ENCODE assay signal across 30 cellular contexts in the genomic region with DNA sequence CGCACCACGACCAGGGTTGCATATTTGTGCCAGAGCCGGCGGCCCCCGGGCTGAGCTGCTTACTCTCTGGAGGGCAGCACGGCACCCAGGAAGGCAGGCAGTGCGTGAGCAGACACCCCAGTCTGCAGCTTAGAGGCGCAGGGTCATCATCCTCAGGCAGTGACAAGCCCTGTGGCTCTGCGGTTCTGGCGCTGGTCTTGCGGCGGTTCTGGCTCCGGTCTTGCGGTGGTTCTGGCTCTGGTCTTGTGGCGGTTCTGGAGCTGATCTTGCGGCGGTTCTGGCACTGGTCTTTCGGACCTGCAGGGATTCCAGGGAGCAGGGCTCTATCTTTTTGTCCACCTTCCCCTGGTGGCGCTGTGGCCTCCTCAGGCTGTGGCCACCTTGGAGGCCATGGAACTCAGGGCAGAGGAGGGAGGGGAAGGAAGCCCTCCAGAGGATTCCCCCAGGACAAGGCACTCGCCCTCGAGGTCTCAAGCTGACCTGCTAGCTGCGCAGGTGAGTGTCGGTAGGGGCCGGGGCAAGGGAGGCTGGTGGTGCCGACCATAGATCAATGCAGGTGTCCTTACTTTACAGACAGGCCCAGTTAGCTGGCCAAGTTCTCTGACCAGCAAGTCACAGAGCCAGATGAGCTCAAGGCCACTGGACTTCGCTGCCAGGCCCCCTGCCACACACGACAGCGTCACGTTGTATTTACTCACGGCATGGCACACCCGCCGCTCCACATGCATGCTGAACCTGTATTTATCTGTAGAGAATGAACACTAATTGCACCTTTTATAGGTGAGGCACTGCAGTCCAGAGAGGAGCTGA. TPM values are rescaled to one million over a fixed set of nuclear protein-coding genes. Genes with fewer than 3 reads are reported as not detected.
A peak's percentile ranks its signal among the peaks of the same experiment; 100 is the strongest.
DNase-seq lines count a peak whose midpoint lies in the region; ATAC-seq and TF ChIP-seq lines count a peak whose summit lies in the region.
"Had no signal": no experiment of that assay in that cellular context is flagged by ENCODE, and none has a peak within 500 bp of the region (broad histone marks: within the 10 kb centered on the region; RNA-seq: fewer than 3 reads in every experiment).

No MANE protein-coding gene starts in this region.

- H3K27me3 ChIP-seq in left ventricle myocardium inferior (ENCODE audit: low read depth) (peaks cover 44% of the 10 kb centered on the region), body of pancreas (no peaks in the 10 kb centered on the region), WERI-Rb-1 (ENCODE audit: insufficient read depth, low read depth, severe bottlenecking) (no peaks in the 10 kb centered on the region), mesenchymal stem cell (ENCODE audit: control insufficient read depth in 1 of 2, insufficient read depth in 1 of 2, low read length in 2 of 2) (peaks cover 32 to 35% of the 10 kb centered on the region in 2 experiments)
- H3K27me3 ChIP-seq: BE2C, testis had no signal

- H3K9ac ChIP-seq in mesenchymal stem cell (ENCODE audit: low read length) = no peak overlapping the region

- peaks cover 3% of the 10 kb centered on the region for H3K4me1 ChIP-seq in left ventricle myocardium inferior
- H3K4me1 ChIP-seq in body of pancreas = peaks cover 23% of the 10 kb centered on the region
- H3K4me1 ChIP-seq in mucosa of descending colon (ENCODE audit: low read depth) = no peaks in the 10 kb centered on the region
- peaks cover 4% of the 10 kb centered on the region for H3K4me1 ChIP-seq in mesenchymal stem cell (ENCODE audit: control insufficient read depth, insufficient read depth, low read depth, low read length)
- H3K4me1 ChIP-seq: BE2C, left lung, testis had no signal

- H2BK5ac ChIP-seq in mesenchymal stem cell (ENCODE audit: low read depth, low read length, poor library complexity, severe bottlenecking) = no peak overlapping the region

- DNase-seq in left ventricle myocardium inferior (peak; percentile 8), left ventricle myocardium superior (no peak), body of pancreas (peak; percentile 69 to 87 (median 82)), mucosa of descending colon (peak in 2 of 3 donors; percentile 13 to 40), WERI-Rb-1 (no peak), mesenchymal stem cell (no peak)
- DNase-seq: activated CD4-positive, alpha-beta T cell treated with anti-CD3 and anti-CD28 coated beads for 4 hours; activated CD8-positive, alpha-beta memory T cell treated with anti-CD3 and anti-CD28 coated beads for 24 hours; activated naive CD8-positive, alpha-beta T cell treated with anti-CD3 and anti-CD28 coated beads for 36 hours; activated T-cell treated with anti-CD3 and anti-CD28 coated beads for 4 hours; caudate nucleus; cortex of kidney; DMS153; effector memory CD4-positive, alpha-beta T cell; HCEC 1CT; Kasumi-1; midbrain; naive thymus-derived CD4-positive, alpha-beta T cell; NCI-H2029 treated with DMSO at 0.1 percent for 48 hours; NCI-H524 treated with DMSO at 0.1 percent for 48 hours; SIG-M5; small intestine; testis had no signal

- H2AFZ ChIP-seq in mesenchymal stem cell (ENCODE audit: low read depth, low read length) = no peak overlapping the region

- 58 to 69% methylated on average over 14 to 32 of the region's 32 CpGs for WGBS in body of pancreas, 2 donors
- WGBS in mesenchymal stem cell = 89% methylated on average over 32 of the region's 32 CpGs

- H3K14ac ChIP-seq in mesenchymal stem cell (ENCODE audit: low read length in 2 of 2) = no peak overlapping the region

- no peak for TF ChIP-seq CTCF in left ventricle myocardium inferior (IDR thresholded peaks at IDR 0.05; ENCODE audit: borderline replicate concordance)
- TF ChIP-seq CTCF in body of pancreas (IDR thresholded peaks at IDR 0.05) = peak in 3 of 7 experiments; percentile 22 to 52 (median 24)
- TF ChIP-seq CTCF in mucosa of descending colon (IDR thresholded peaks at IDR 0.05) = no peak
- no peak for TF ChIP-seq CTCF in WERI-Rb-1 (IDR thresholded peaks at IDR 0.05; ENCODE audit: low read depth, low read length)

- intact Hi-C loops in left ventricle myocardium inferior (cut with micrococcal nuclease) (no loop called here), left ventricle myocardium superior (cut with micrococcal nuclease) (no loop called here), body of pancreas (cut with DNase I) (no loop called here), mucosa of descending colon (cut with DNase I, micrococcal nuclease) (no loop called here)

- H3K4ac ChIP-seq in mesenchymal stem cell (ENCODE audit: low read depth in 1 of 2, low read length in 2 of 2) = no peak overlapping the region

- no peak overlapping the region for H3K18ac ChIP-seq in mesenchymal stem cell (ENCODE audit: low read depth in 1 of 2, low read length in 2 of 2)

- no peak overlapping the region for H3K4me2 ChIP-seq in mesenchymal stem cell (ENCODE audit: low read length, poor library complexity, severe bottlenecking)

- peaks cover 10% of the 10 kb centered on the region for H3K9me3 ChIP-seq in left ventricle myocardium inferior (replicated peaks)
- no peaks in the 10 kb centered on the region for H3K9me3 ChIP-seq in body of pancreas
- H3K9me3 ChIP-seq in mucosa of descending colon = no peaks in the 10 kb centered on the region
- peaks cover 8% of the 10 kb centered on the region for H3K9me3 ChIP-seq in WERI-Rb-1 (ENCODE audit: severe bottlenecking)
- peaks cover 38% of the 10 kb centered on the region for H3K9me3 ChIP-seq in mesenchymal stem cell (ENCODE audit: control insufficient read depth, low read length)
- H3K9me3 ChIP-seq: BE2C, left lung, testis had no signal

- H4K8ac ChIP-seq in mesenchymal stem cell (ENCODE audit: low read length) = no peak overlapping the region

- TF ChIP-seq POLR2A in body of pancreas (IDR thresholded peaks at IDR 0.05) = no peak

- H3K79me1 ChIP-seq in mesenchymal stem cell (replicated peaks; ENCODE audit: low read length, poor library complexity, severe bottlenecking) = no peaks in the 10 kb centered on the region

- H3K36me3 ChIP-seq in left ventricle myocardium inferior = no peaks in the 10 kb centered on the region
- no peaks in the 10 kb centered on the region for H3K36me3 ChIP-seq in body of pancreas (replicated peaks in 1 of 2; ENCODE audit: insufficient read depth in 1 of 2, low read depth in 2 of 2)
- H3K36me3 ChIP-seq in mucosa of descending colon (ENCODE audit: low read depth) = no peaks in the 10 kb centered on the region
- H3K36me3 ChIP-seq in WERI-Rb-1 = no peaks in the 10 kb centered on the region
- H3K36me3 ChIP-seq in mesenchymal stem cell (ENCODE audit: control insufficient read depth in 1 of 2, insufficient read depth in 2 of 2, low read depth in 1 of 2, low read length in 2 of 2) = peaks cover 0 to 5% of the 10 kb centered on the region in 2 experiments
- H3K36me3 ChIP-seq: BE2C, left lung had no signal

- H4K91ac ChIP-seq in mesenchymal stem cell (ENCODE audit: low read length) = no peak overlapping the region

- H3K4me3 ChIP-seq in left ventricle myocardium inferior = no peak overlapping the region
- H3K4me3 ChIP-seq in body of pancreas = no peak overlapping the region
- no peak overlapping the region for H3K4me3 ChIP-seq in mucosa of descending colon
- no peak overlapping the region for H3K4me3 ChIP-seq in WERI-Rb-1 (ENCODE audit: low read depth, low read length)
- H3K4me3 ChIP-seq in mesenchymal stem cell (ENCODE audit: insufficient read depth in 1 of 2, low read depth in 1 of 2, low read length in 2 of 2) = no peak overlapping the region
- H3K4me3 ChIP-seq: left lung, testis had no signal

- no peak overlapping the region for H3K23ac ChIP-seq in mesenchymal stem cell (ENCODE audit: low read length in 2 of 2)

- H2AK5ac ChIP-seq in mesenchymal stem cell (ENCODE audit: low read length, severe bottlenecking) = no peak overlapping the region

- no peak overlapping the region for H2BK120ac ChIP-seq in mesenchymal stem cell (ENCODE audit: low read depth, low read length)

- no peak overlapping the region for H3K27ac ChIP-seq in left ventricle myocardium inferior (replicated peaks)
- peak overlapping the region in 2 of 4 donors; percentile 55 to 62 for H3K27ac ChIP-seq in body of pancreas
- no peak overlapping the region for H3K27ac ChIP-seq in WERI-Rb-1
- no peak overlapping the region for H3K27ac ChIP-seq in mesenchymal stem cell (ENCODE audit: low read length, poor library complexity, severe bottlenecking)
- H3K27ac ChIP-seq: left lung, testis had no signal

- H2BK12ac ChIP-seq in mesenchymal stem cell (ENCODE audit: low read length in 2 of 2) = no peak overlapping the region

- ATAC-seq in left ventricle myocardium superior (no peak), body of pancreas (peak; percentile 79), mucosa of descending colon (no peak), HG03565 (IDR thresholded peaks at IDR 0.05; ENCODE audit: unreplicated experiment) (no peak)
- ATAC-seq: left lung; naive thymus-derived CD4-positive, alpha-beta T cell; Panc1 had no signal

- H2BK15ac ChIP-seq in mesenchymal stem cell (ENCODE audit: low read depth, poor library complexity, severe bottlenecking) = no peak overlapping the region

RNA-seq across cellular contexts. Expression of a gene that starts 14.9 kb away (rescaled TPM):
- total RNA-seq in left ventricle myocardium inferior (not detected), left ventricle myocardium superior (not detected), body of pancreas (not detected), mucosa of descending colon (under 1 TPM; 0.23 to 0.63 (median 0.47) TPM)
- polyA plus RNA-seq in mesenchymal stem cell (2013, experiment 1 of 2) = 0.19 TPM
- polyA plus RNA-seq in mesenchymal stem cell (2013, experiment 2 of 2) = 0.32 TPM
- total RNA-seq: activated naive CD8-positive, alpha-beta T cell treated with anti-CD3 and anti-CD28 coated beads for 36 hours; astrocyte had no signal
- polyA plus RNA-seq: naive thymus-derived CD4-positive, alpha-beta T cell had no signal

RNA-seq across cellular contexts. Expression of a gene that starts 23.4 kb away (rescaled TPM):
- total RNA-seq in left ventricle myocardium inferior (17.3 TPM), left ventricle myocardium superior (22.0 TPM), body of pancreas (under 1 TPM; 0.26 to 0.66 TPM), mucosa of descending colon (1 to 10 TPM in 1 of 3 donors, under 1 TPM in 2; 0.17 to 1.1 (median 0.24) TPM)
- polyA plus RNA-seq in mesenchymal stem cell (2013, experiment 1 of 2) = 0.58 TPM
- polyA plus RNA-seq in mesenchymal stem cell (2013, experiment 2 of 2) = 0.52 TPM
- total RNA-seq: activated naive CD8-positive, alpha-beta T cell treated with anti-CD3 and anti-CD28 coated beads for 36 hours; activated T-helper 2 cell treated with anti-CD3 and anti-CD28 coated beads, Interferon-gamma antibody, Interleukin-2, Interleukin-4, amounts not matched to agents 10 μg/mL and 5 μg/mL and 100 μg/mL, durations not matched to agents 14 hours and 24 hours and 36 hours; naive thymus-derived CD4-positive, alpha-beta T cell; T-helper 2 cell treated with Interferon-gamma antibody and Interleukin-4, amounts not matched to agents 100 ng/mL and 5 ng/mL, for 36 hours had no signal
- polyA plus RNA-seq: naive thymus-derived CD4-positive, alpha-beta T cell had no signal

RNA-seq across cellular contexts. Expression of a gene that starts 43.7 kb away (rescaled TPM):
- total RNA-seq in left ventricle myocardium inferior (0.44 TPM), left ventricle myocardium superior (not detected), body of pancreas (under 1 TPM in 1 of 2 donors, not detected in 1; 0.66 TPM), mucosa of descending colon (under 1 TPM; 0.38 to 0.58 (median 0.51) TPM)
- 2.3 TPM for polyA plus RNA-seq in mesenchymal stem cell (2013, experiment 1 of 2)
- 2.3 TPM for polyA plus RNA-seq in mesenchymal stem cell (2013, experiment 2 of 2)
- polyA plus RNA-seq: naive thymus-derived CD4-positive, alpha-beta T cell had no signal

RNA-seq across cellular contexts. Expression of a gene that starts 54.3 kb away (rescaled TPM):
- 10.9 TPM for total RNA-seq in left ventricle myocardium inferior
- 14.7 TPM for total RNA-seq in left ventricle myocardium superior
- 10 to 100 TPM; 18.5 to 32.4 TPM for total RNA-seq in body of pancreas
- 10 to 100 TPM; 11.2 to 19.8 (median 19.5) TPM for total RNA-seq in mucosa of descending colon
- 11.3 TPM for polyA plus RNA-seq in mesenchymal stem cell (2013, experiment 1 of 2)
- 10.6 TPM for polyA plus RNA-seq in mesenchymal stem cell (2013, experiment 2 of 2)

Comparison
In these comparisons a context has a peak if more than half of its experiments do, and no peak if none do; other contexts are left out.
1. DNase-seq: peak in left ventricle myocardium inferior (single experiment), body of pancreas (4 of 4) and mucosa of descending colon (2 of 3); none in left ventricle myocardium superior (single experiment), WERI-Rb-1 (single experiment) and mesenchymal stem cell (single experiment).